21 cellular contexts compared by ENCODE assay signal in the genomic region with DNA sequence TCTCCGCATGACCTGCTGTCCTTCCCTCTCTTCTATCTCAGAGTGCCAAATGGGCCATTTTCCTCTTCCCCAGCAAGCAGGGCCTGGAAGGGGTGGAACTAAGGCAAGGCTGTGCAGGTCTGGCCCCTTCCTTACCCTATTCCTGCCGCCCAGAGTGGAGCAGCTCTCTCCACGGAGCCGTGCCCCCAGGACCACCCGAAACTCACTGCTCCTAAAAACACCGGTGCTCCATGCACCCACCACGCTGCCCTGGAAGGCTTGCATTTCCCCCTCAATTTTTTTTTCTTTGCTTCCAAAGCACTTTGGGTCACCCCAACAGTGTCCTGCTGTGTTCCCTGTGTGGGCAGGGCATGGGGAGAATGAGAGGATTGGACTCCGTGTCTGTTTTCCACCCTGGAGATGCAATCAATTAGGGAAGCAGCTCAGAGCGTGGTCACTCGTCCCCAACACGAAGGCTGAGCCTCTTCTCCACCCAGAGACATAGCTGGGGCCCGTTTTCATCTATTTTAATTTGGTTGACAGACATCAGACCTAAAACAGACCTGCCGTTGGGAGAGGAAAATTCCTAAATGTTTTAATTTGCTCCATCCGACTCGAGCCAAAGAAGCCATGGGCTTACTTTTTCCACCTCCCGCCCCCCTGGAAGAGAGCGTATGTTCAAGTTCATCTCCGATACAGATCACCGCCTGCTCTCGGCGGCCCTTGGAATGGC. TPM values are rescaled to one million over a fixed set of nuclear protein-coding genes. Genes with fewer than 3 reads are reported as not detected.
"Had no signal": no experiment of that assay in that cellular context is flagged by ENCODE, and none has a peak within 500 bp of the region (broad histone marks: within the 10 kb centered on the region; RNA-seq: fewer than 3 reads in every experiment).

No MANE protein-coding gene starts in this region.

- H3K36me3 ChIP-seq: adrenal gland, prostate gland, upper lobe of right lung had no signal

- H3K9me3 ChIP-seq: adrenal gland, prostate gland, testis, upper lobe of right lung had no signal

- H3K4me1 ChIP-seq: adrenal gland, foreskin keratinocyte, prostate gland, testis, upper lobe of right lung had no signal

- H3K27ac Mint-ChIP-seq: activated B cell treated with CpG ODN at 0.5 μM for 24 hours; activated naive CD4-positive, alpha-beta T cell treated with anti-CD3 and anti-CD28 coated beads, Interleukin-2, amount 50 U/mL, for 24 hours; activated T-helper 2 cell treated with anti-CD3 and anti-CD28 coated beads, Interferon-gamma antibody, Interleukin-2, Interleukin-4, amounts not matched to agents 10 μg/mL and 5 μg/mL and 100 μg/mL, durations not matched to agents 14 hours and 24 hours and 36 hours; stimulated activated naive CD8-positive, alpha-beta T cell treated with anti-CD3 and anti-CD28 coated beads, Interleukin-15, amount 100 ng/mL, for 72 hours had no signal

- H3K27me3 ChIP-seq: adrenal gland, testis, upper lobe of right lung had no signal

- H3K9me3 Mint-ChIP-seq: activated B cell treated with CpG ODN at 0.5 μM for 24 hours; activated naive CD4-positive, alpha-beta T cell treated with anti-CD3 and anti-CD28 coated beads, Interleukin-2, amount 50 U/mL, for 24 hours; activated T-helper 2 cell treated with anti-CD3 and anti-CD28 coated beads, Interferon-gamma antibody, Interleukin-2, Interleukin-4, amounts not matched to agents 10 μg/mL and 5 μg/mL and 100 μg/mL, durations not matched to agents 14 hours and 24 hours and 36 hours; central memory CD8-positive, alpha-beta T cell; stimulated activated naive CD8-positive, alpha-beta T cell treated with anti-CD3 and anti-CD28 coated beads, Interleukin-15, amount 100 ng/mL, for 72 hours had no signal

- H3K27ac ChIP-seq: adrenal gland, coronary artery, foreskin keratinocyte, prostate gland, testis, upper lobe of right lung had no signal

- H3K4me3 ChIP-seq: adrenal gland, coronary artery, prostate gland, testis, upper lobe of right lung had no signal

- ATAC-seq: foreskin keratinocyte; right cardiac atrium; stimulated activated naive CD8-positive, alpha-beta T cell treated with anti-CD3 and anti-CD28 coated beads, Interleukin-15, amount 100 ng/mL, for 72 hours; upper lobe of right lung had no signal

- H3K4me3 Mint-ChIP-seq: activated B cell treated with CpG ODN at 0.5 μM for 24 hours; activated naive CD4-positive, alpha-beta T cell treated with anti-CD3 and anti-CD28 coated beads, Interleukin-2, amount 50 U/mL, for 24 hours; central memory CD8-positive, alpha-beta T cell; stimulated activated naive CD8-positive, alpha-beta T cell treated with anti-CD3 and anti-CD28 coated beads, Interleukin-15, amount 100 ng/mL, for 72 hours had no signal

- H3K4me1 Mint-ChIP-seq: activated B cell treated with CpG ODN at 0.5 μM for 24 hours; activated naive CD4-positive, alpha-beta T cell treated with anti-CD3 and anti-CD28 coated beads, Interleukin-2, amount 50 U/mL, for 24 hours; central memory CD8-positive, alpha-beta T cell; naive B cell; stimulated activated naive CD8-positive, alpha-beta T cell treated with anti-CD3 and anti-CD28 coated beads, Interleukin-15, amount 100 ng/mL, for 72 hours had no signal

- DNase-seq: activated B cell treated with CpG ODN at 0.5 μM for 24 hours; activated CD4-positive, alpha-beta T cell treated with anti-CD3 and anti-CD28 coated beads for 48 hours; effector CD8-positive, alpha-beta T cell; foreskin keratinocyte; glutamatergic neuron; midbrain; naive B cell; nucleus accumbens; right cardiac atrium; stimulated activated CD4-positive, alpha-beta T cell treated with anti-CD3 and anti-CD28 coated beads, Interleukin-1b, Interleukin-23, amount 100 ng/mL, for 48 hours; stimulated activated naive CD8-positive, alpha-beta T cell treated with anti-CD3 and anti-CD28 coated beads, Interleukin-15, amount 100 ng/mL, for 72 hours; T-helper 2 cell; testis; upper lobe of right lung had no signal

- H3K36me3 Mint-ChIP-seq: activated naive CD4-positive, alpha-beta T cell treated with anti-CD3 and anti-CD28 coated beads, Interleukin-2, amount 50 U/mL, for 24 hours; naive B cell had no signal

- H3K27me3 Mint-ChIP-seq: activated B cell treated with CpG ODN at 0.5 μM for 24 hours; stimulated activated naive CD8-positive, alpha-beta T cell treated with anti-CD3 and anti-CD28 coated beads, Interleukin-15, amount 100 ng/mL, for 72 hours had no signal

RNA-seq across cellular contexts. Expression of gene MEG3, which starts 48.4 kb away (rescaled TPM):
- total RNA-seq: activated B cell treated with CpG ODN at 0.5 μM for 24 hours; activated T-helper 2 cell treated with anti-CD3 and anti-CD28 coated beads, Interferon-gamma antibody, Interleukin-2, Interleukin-4, amounts not matched to agents 10 μg/mL and 5 μg/mL and 100 μg/mL, durations not matched to agents 14 hours and 24 hours and 36 hours had no signal

RNA-seq across cellular contexts. Expression of gene DLK1, which starts 50.8 kb away (rescaled TPM):
- total RNA-seq: activated B cell treated with CpG ODN at 0.5 μM for 24 hours; activated T-helper 2 cell treated with anti-CD3 and anti-CD28 coated beads, Interferon-gamma antibody, Interleukin-2, Interleukin-4, amounts not matched to agents 10 μg/mL and 5 μg/mL and 100 μg/mL, durations not matched to agents 14 hours and 24 hours and 36 hours; foreskin keratinocyte; lower leg skin; right cardiac atrium; upper lobe of right lung had no signal
- polyA plus RNA-seq: foreskin keratinocyte had no signal
